Comparison of ENCODE assay signal across 1 cellular context in genomic region chr11:80315263-80315662, GRCh38.
TF ChIP-seq lines count a peak whose summit lies in the region.

No MANE protein-coding gene starts in this region.

TF ChIP-seq in HEK293, 187 proteins besides CTCF, POLR2A, EP300 and RAD21 (continued from another document):
- TF ChIP-seq PRDM10 (tag by site-specific recombination; IDR thresholded peaks at IDR 0.05), result 0 out of 2 replicates have a peak, but pooled peaks have one; percentile 21
TF ChIP-seq in HEK293: peak in this region for 1.
